ENCODE assay signal across 1 cellular context in the genomic region with DNA sequence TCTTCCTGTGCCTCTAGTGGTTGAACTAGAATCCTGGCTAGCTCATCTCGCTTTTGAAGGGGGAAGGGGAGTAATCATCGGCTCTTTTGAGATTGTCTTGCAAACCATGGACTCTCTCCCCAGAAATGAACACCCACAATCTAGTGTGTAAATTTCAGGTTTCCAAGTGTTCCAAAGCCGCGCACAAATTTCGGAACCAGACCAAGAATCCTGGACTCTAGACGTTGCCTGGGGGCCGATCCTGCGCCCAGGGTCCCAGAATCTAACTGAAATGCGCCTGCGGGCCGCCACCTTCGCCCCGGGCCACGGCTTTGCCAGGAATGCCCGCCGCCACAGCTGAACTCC.
A peak's percentile ranks its signal among the peaks of the same experiment; 100 is the strongest.
TF ChIP-seq lines count a peak whose summit lies in the region.

No MANE protein-coding gene starts in this region.

TF ChIP-seq in endothelial cell of umbilical vein, 7 proteins besides CTCF, POLR2A, EP300 and RAD21:
- TF ChIP-seq EZH2 (IDR thresholded peaks at IDR 0.05; ENCODE audit: borderline replicate concordance, low read depth, low read length, severe bottlenecking), result peak; percentile 68
- TF ChIP-seq GATA2 (IDR thresholded peaks at IDR 0.05; ENCODE audit: insufficient read depth, insufficient read length, low read depth, low read length), result no peak
